Comparison of ENCODE assay signal across 1 cellular context in genomic region chr5:82586597-82586996, GRCh38.
TF ChIP-seq lines count a peak whose summit lies in the region.

No MANE protein-coding gene starts in this region.

TF ChIP-seq in HepG2, 621 proteins besides CTCF, POLR2A, EP300 and RAD21 (continued from another document):
- TF ChIP-seq, protein P1, sequence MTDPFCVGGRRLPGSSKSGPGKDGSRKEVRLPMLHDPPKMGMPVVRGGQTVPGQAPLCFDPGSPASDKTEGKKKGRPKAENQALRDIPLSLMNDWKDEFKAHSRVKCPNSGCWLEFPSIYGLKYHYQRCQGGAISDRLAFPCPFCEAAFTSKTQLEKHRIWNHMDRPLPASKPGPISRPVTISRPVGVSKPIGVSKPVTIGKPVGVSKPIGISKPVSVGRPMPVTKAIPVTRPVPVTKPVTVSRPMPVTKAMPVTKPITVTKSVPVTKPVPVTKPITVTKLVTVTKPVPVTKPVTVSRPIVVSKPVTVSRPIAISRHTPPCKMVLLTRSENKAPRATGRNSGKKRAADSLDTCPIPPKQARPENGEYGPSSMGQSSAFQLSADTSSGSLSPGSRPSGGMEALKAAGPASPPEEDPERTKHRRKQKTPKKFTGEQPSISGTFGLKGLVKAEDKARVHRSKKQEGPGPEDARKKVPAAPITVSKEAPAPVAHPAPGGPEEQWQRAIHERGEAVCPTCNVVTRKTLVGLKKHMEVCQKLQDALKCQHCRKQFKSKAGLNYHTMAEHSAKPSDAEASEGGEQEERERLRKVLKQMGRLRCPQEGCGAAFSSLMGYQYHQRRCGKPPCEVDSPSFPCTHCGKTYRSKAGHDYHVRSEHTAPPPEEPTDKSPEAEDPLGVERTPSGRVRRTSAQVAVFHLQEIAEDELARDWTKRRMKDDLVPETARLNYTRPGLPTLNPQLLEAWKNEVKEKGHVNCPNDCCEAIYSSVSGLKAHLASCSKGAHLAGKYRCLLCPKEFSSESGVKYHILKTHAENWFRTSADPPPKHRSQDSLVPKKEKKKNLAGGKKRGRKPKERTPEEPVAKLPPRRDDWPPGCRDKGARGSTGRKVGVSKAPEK (CRISPR knock-in tag; IDR thresholded peaks at IDR 0.05; ENCODE audit: borderline replicate concordance), result no peak
- TF ChIP-seq ZNF775 (CRISPR knock-in tag; IDR thresholded peaks at IDR 0.05; ENCODE audit: borderline replicate concordance), result no peak
TF ChIP-seq in HepG2: peak in this region for 0.
